In genomic region chr15:95875141-95875643, GRCh38 we compare ENCODE assay signal across 9 cellular contexts.
DNase-seq lines count a peak whose midpoint lies in the region; ATAC-seq and TF ChIP-seq lines count a peak whose summit lies in the region.
"Had no signal": no experiment of that assay in that cellular context is flagged by ENCODE, and none has a peak within 500 bp of the region (broad histone marks: within the 10 kb centered on the region; RNA-seq: fewer than 3 reads in every experiment).

No MANE protein-coding gene starts in this region.

- H4K20me1 ChIP-seq in BLaER1 (no peaks in the 10 kb centered on the region), Karpas-422 (ENCODE audit: insufficient read depth, low read depth, low read length) (no peaks in the 10 kb centered on the region)

- no peak overlapping the region for H3K9ac ChIP-seq in BLaER1
- no peak overlapping the region for H3K9ac ChIP-seq in Karpas-422 (ENCODE audit: low read length)

- DNase-seq in KBM-7: peak; percentile 1
- DNase-seq in cardiac fibroblast (ENCODE audit: low read depth in 2 of 2): peak; percentile 79 to 91
- peak; percentile 12 for DNase-seq in medulla oblongata (ENCODE audit: extremely low spot score)
- no peak for DNase-seq in NCI-H2107 (lab: John Stamatoyannopoulos, UW)
- no peak for DNase-seq in Karpas-422

- no peak for TF ChIP-seq CTCF in cardiac fibroblast (IDR thresholded peaks at IDR 0.05; ENCODE audit: low read depth, low read length)

- H3K4me2 ChIP-seq in BLaER1 (peak overlapping the region; percentile 32), Karpas-422 (ENCODE audit: low read depth, low read length, poor library complexity, severe bottlenecking) (no peak overlapping the region)

- H3K4me3 ChIP-seq in BLaER1: no peak overlapping the region
- no peak overlapping the region for H3K4me3 ChIP-seq in cardiac fibroblast (replicated peaks in 1 of 2; ENCODE audit: low read depth in 2 of 2, low read length in 2 of 2)
- no peak overlapping the region for H3K4me3 ChIP-seq in Karpas-422 (ENCODE audit: low read length)

- no peaks in the 10 kb centered on the region for H3K9me2 ChIP-seq in Karpas-422 (replicated peaks; ENCODE audit: insufficient read depth, low read length)

- no peak for TF ChIP-seq POLR2A in GM18505 (IDR thresholded peaks at IDR 0.05; ENCODE audit: borderline replicate concordance, extremely low read depth, insufficient read depth, insufficient read length)

- ATAC-seq in GM19395 (IDR thresholded peaks at IDR 0.05; ENCODE audit: unreplicated experiment) (no peak), GM18505 (IDR thresholded peaks at IDR 0.05; ENCODE audit: unreplicated experiment) (no peak)
- ATAC-seq: SK-N-SH treated with all-trans-retinoic acid at 6 μM for 48 hours had no signal

- peaks cover 9% of the 10 kb centered on the region for H3K4me1 ChIP-seq in BLaER1
- no peaks in the 10 kb centered on the region for H3K4me1 ChIP-seq in Karpas-422 (ENCODE audit: low read length)

- H3K79me2 ChIP-seq in Karpas-422 (ENCODE audit: low read length): no peaks in the 10 kb centered on the region

- no peak overlapping the region for H2AFZ ChIP-seq in Karpas-422 (ENCODE audit: low read length)

- no peaks in the 10 kb centered on the region for H3K36me3 ChIP-seq in BLaER1
- no peaks in the 10 kb centered on the region for H3K36me3 ChIP-seq in Karpas-422 (ENCODE audit: insufficient read depth, low read length)

- H3K27ac ChIP-seq in BLaER1: no peak overlapping the region
- H3K27ac ChIP-seq in Karpas-422 (ENCODE audit: low read length): no peak overlapping the region

- in situ Hi-C loops in KBM-7 (cut with MboI; ENCODE audit: low pct_unique_long_range_greater_than_20kb, low sequenced_read_pairs): no loop called here

- H3K9me3 ChIP-seq in BLaER1 (no peaks in the 10 kb centered on the region), Karpas-422 (ENCODE audit: low read length) (peaks cover 14% of the 10 kb centered on the region)

- no peaks in the 10 kb centered on the region for H3K27me3 ChIP-seq in BLaER1
- H3K27me3 ChIP-seq in Karpas-422 (ENCODE audit: low read length): no peaks in the 10 kb centered on the region

Comparison
In these comparisons a context has a peak if more than half of its experiments do, and no peak if none do; other contexts are left out.
1. DNase-seq: peak in KBM-7 (single experiment), cardiac fibroblast (2 of 2) and medulla oblongata (single experiment); none in NCI-H2107 (single experiment) and Karpas-422 (single experiment).